In the genomic region with DNA sequence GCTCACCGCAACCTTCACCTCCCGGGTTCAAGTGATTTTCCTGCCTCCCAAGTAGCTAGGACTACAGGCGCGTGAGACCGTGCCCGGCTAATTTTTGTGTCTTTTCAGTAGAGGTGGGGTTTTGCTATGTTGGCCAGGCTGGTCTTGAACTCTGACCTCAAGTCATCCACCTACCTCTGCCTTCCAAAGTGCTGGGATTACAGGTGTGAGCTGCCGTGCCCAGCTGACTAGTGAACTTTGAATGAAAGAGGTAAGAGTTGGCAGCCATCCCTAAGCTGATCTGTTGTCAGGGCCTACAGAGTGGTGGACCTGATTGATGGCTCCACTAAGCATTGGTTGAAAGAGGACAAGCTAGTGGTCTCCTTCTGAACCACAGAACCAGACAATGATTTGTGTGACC, we compare ENCODE assay signal across 1 cellular context.
TF ChIP-seq lines count a peak whose summit lies in the region.

No MANE protein-coding gene starts in this region.

TF ChIP-seq in HepG2, 621 proteins besides CTCF, POLR2A, EP300 and RAD21:
- TF ChIP-seq ZNF121 (CRISPR knock-in tag; IDR thresholded peaks at IDR 0.05) = 0 out of 2 replicates have a peak, but pooled peaks have one; percentile 35
- TF ChIP-seq, protein P1, sequence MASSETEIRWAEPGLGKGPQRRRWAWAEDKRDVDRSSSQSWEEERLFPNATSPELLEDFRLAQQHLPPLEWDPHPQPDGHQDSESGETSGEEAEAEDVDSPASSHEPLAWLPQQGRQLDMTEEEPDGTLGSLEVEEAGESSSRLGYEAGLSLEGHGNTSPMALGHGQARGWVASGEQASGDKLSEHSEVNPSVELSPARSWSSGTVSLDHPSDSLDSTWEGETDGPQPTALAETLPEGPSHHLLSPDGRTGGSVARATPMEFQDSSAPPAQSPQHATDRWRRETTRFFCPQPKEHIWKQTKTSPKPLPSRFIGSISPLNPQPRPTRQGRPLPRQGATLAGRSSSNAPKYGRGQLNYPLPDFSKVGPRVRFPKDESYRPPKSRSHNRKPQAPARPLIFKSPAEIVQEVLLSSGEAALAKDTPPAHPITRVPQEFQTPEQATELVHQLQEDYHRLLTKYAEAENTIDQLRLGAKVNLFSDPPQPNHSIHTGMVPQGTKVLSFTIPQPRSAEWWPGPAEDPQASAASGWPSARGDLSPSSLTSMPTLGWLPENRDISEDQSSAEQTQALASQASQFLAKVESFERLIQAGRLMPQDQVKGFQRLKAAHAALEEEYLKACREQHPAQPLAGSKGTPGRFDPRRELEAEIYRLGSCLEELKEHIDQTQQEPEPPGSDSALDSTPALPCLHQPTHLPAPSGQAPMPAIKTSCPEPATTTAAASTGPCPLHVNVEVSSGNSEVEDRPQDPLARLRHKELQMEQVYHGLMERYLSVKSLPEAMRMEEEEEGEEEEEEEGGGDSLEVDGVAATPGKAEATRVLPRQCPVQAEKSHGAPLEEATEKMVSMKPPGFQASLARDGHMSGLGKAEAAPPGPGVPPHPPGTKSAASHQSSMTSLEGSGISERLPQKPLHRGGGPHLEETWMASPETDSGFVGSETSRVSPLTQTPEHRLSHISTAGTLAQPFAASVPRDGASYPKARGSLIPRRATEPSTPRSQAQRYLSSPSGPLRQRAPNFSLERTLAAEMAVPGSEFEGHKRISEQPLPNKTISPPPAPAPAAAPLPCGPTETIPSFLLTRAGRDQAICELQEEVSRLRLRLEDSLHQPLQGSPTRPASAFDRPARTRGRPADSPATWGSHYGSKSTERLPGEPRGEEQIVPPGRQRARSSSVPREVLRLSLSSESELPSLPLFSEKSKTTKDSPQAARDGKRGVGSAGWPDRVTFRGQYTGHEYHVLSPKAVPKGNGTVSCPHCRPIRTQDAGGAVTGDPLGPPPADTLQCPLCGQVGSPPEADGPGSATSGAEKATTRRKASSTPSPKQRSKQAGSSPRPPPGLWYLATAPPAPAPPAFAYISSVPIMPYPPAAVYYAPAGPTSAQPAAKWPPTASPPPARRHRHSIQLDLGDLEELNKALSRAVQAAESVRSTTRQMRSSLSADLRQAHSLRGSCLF (CRISPR knock-in tag; IDR thresholded peaks at IDR 0.05; ENCODE audit: borderline replicate concordance) = no peak
